ENCODE assay signal across 1 cellular context in the genomic region with DNA sequence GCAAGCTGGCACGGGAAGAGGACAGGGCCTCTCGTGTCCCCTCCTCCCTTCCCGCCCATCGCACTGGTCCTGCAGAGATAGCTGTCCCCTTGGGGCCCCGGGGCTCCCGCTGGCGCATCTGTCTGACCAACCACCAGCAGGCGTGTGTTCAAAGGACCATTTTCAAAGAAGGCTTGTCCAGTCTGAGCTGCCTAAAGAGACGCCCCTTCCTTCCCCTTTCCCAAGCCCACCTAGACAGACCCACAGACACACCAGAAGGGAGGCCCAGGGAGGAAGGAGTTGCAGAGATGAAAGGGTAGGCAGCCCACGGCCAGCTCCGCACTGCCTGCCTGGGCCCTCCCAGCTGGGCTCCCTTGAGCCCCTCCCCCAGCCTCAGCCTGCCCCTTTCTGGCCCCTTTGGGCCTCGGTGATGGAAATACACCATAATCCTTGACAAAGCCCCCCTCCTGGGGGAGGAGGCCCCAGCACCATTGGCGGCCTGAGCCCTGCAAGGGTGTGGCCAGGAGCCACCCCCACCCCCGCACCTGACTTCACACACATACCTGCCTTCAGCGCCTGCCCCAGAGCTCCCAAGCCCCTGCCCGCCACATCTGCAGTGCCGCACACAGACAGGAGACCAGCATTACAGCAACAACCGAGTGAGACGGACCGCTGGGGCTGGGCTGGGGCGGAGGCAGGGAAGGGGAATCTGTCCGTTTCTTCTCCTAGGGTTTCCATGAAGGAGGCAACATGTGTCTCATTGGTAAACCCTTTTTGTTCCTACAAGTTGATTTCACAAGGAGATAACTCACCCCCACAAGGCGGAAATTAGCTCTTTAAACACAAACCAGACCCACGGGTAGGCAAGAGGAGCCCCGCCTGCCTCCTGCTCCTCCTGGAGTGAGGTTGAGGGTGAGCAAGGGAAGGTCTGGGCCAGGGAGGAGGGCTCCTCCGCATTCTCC.
A peak's percentile ranks its signal among the peaks of the same experiment; 100 is the strongest.
TF ChIP-seq lines count a peak whose summit lies in the region.

A gene with protein sequence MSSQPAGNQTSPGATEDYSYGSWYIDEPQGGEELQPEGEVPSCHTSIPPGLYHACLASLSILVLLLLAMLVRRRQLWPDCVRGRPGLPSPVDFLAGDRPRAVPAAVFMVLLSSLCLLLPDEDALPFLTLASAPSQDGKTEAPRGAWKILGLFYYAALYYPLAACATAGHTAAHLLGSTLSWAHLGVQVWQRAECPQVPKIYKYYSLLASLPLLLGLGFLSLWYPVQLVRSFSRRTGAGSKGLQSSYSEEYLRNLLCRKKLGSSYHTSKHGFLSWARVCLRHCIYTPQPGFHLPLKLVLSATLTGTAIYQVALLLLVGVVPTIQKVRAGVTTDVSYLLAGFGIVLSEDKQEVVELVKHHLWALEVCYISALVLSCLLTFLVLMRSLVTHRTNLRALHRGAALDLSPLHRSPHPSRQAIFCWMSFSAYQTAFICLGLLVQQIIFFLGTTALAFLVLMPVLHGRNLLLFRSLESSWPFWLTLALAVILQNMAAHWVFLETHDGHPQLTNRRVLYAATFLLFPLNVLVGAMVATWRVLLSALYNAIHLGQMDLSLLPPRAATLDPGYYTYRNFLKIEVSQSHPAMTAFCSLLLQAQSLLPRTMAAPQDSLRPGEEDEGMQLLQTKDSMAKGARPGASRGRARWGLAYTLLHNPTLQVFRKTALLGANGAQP (minus strand): TSS at position 327 of the 941 bp plus-strand sequence. CDS start 520 bp downstream, outside the sequence.

TF ChIP-seq in GM12878, 131 proteins besides CTCF, POLR2A, EP300 and RAD21 (continued from another document):
- TF ChIP-seq IRF5 (IDR thresholded peaks at IDR 0.05; ENCODE audit: borderline replicate concordance) (no peak), STAT1 (conservative IDR thresholded peaks at IDR 0.05) (no peak), RUNX3 (IDR thresholded peaks at IDR 0.05; ENCODE audit: low read length) (no peak), EGR1 (IDR thresholded peaks at IDR 0.05; ENCODE audit: borderline replicate concordance in 1 of 2, low read depth in 2 of 2, low read length in 2 of 2) (peak in 1 of 2 experiments; percentile 64; a peak in 1 of 3 replicates)
